In genomic region chr1:40064797-40065492, GRCh38 we compare ENCODE assay signal across 8 cellular contexts. TPM values are rescaled to one million over a fixed set of nuclear protein-coding genes. Genes with fewer than 3 reads are reported as not detected.
DNase-seq lines count a peak whose midpoint lies in the region; ATAC-seq, FAIRE-seq and TF ChIP-seq lines count a peak whose summit lies in the region.

No MANE protein-coding gene starts in this region.

- H2AFZ ChIP-seq in OCI-LY7 (ENCODE audit: low read length), result no peak overlapping the region

- no peak for FAIRE-seq in D721Med (lab: Jason Lieb, UNC)

- H4K20me1 ChIP-seq in OCI-LY7 (ENCODE audit: insufficient read depth, low read length), result peaks cover 4% of the 10 kb centered on the region; the same call in 1 of the 2 replicates

- H3K9me3 ChIP-seq in OCI-LY7 (ENCODE audit: low read length) (no peaks in the 10 kb centered on the region), thyroid gland (no peaks in the 10 kb centered on the region)

- CTCF ChIA-PET in OCI-LY7 (lab: Charles Lee; ENCODE audit: unreplicated experiment), result no interaction called here

- H3K36me3 ChIP-seq in OCI-LY7 (ENCODE audit: insufficient read depth, low read length), result peaks cover 95% of the 10 kb centered on the region
- H3K36me3 ChIP-seq in thyroid gland, result peaks cover 72 to 76% of the 10 kb centered on the region in 2 donors

- intact Hi-C loops in OCI-LY7 (cut with micrococcal nuclease; ENCODE audit: unreplicated experiment), result loop anchor here (1.0 kb wide), 1 partner anchor 25 kb away; the partner anchor contains the start of gene CAP1
- intact Hi-C loops in thyroid gland (cut with DNase I), result no loop called here

- POLR2A ChIA-PET in OCI-LY7 (lab: Charles Lee), result interaction anchor here (1.0 to 6.6 kb wide), 3 partner anchors 11 to 26 kb away, joined by 3 to 54 read pairs (median 3); partner anchors contain the start of gene CAP1

- DNase-seq in OCI-LY7 (ENCODE audit: low spot score) (peak; percentile 86), medulla oblongata (ENCODE audit: extremely low spot score) (peak; percentile 75), NCI-H69 (lab: John Stamatoyannopoulos, UW) (no peak), D721Med (ENCODE audit: insufficient read length, low spot score) (no peak), thyroid gland (no peak)
- DNase-seq in activated T-cell treated with anti-CD3 and anti-CD28 coated beads, Interleukin-2, amount 50 U/mL, for 48 hours, result no peak

- no peak for TF ChIP-seq POLR2A in thyroid gland (IDR thresholded peaks at IDR 0.05)

- peaks cover 65% of the 10 kb centered on the region for H3K4me1 ChIP-seq in OCI-LY7 (ENCODE audit: insufficient read depth, low read length, poor library complexity, severe bottlenecking)
- H3K4me1 ChIP-seq in thyroid gland, result peaks cover 1 to 14% of the 10 kb centered on the region in 2 donors

- H3K9me2 ChIP-seq in OCI-LY7 (ENCODE audit: insufficient read depth, low read length), result no peaks in the 10 kb centered on the region

- H3K79me2 ChIP-seq in OCI-LY7 (ENCODE audit: insufficient read depth, low read depth, low read length), result peaks cover 26% of the 10 kb centered on the region; the same call in 1 of the 2 replicates

- H3K4me3 ChIP-seq in OCI-LY7 (ENCODE audit: low read depth, low read length, poor library complexity, severe bottlenecking) (peak overlapping the region; percentile 30), thyroid gland (replicated peaks in 1 of 3) (no peak overlapping the region)

- BruUV-seq in OCI-LY7 (replicated peaks; lab: Mats Ljungman, UMichigan), result no TSS peak

- H3K27ac ChIP-seq in OCI-LY7 (ENCODE audit: low read depth, low read length, poor library complexity, severe bottlenecking), result peak overlapping the region; percentile 90
- no peak overlapping the region for H3K27ac ChIP-seq in thyroid gland

- peak overlapping the region; percentile 59 for H3K4me2 ChIP-seq in OCI-LY7 (ENCODE audit: low read length)

- no peaks in the 10 kb centered on the region for H3K27me3 ChIP-seq in thyroid gland

- WGBS in thyroid gland, 2 donors, result 93 to 94% methylated on average over 2 of the region's 2 CpGs

- ATAC-seq in GM18867 (IDR thresholded peaks at IDR 0.05; ENCODE audit: unreplicated experiment), result peak; percentile 69
- ATAC-seq in HG02678 (IDR thresholded peaks at IDR 0.05; ENCODE audit: unreplicated experiment), result peak; percentile 80

- TF ChIP-seq CTCF in OCI-LY7 (conservative IDR thresholded peaks at IDR 0.05; ENCODE audit: low read length) (no peak), D721Med (IDR thresholded peaks at IDR 0.05; ENCODE audit: insufficient read depth, missing control alignments) (no peak), thyroid gland (IDR thresholded peaks at IDR 0.05) (no peak)

RNA-seq across cellular contexts. Expression of gene CAP1, which starts 24.4 kb away (rescaled TPM):
- 184 and 193 TPM in 2 replicates for total RNA-seq in OCI-LY7 (2014; rRNA removed; shearing (Covaris generic))
- 276 and 296 TPM in 2 replicates for total RNA-seq in OCI-LY7 (2022)
- total RNA-seq in thyroid gland, result 100 to 1,000 TPM; 204 to 247 (median 227) TPM

RNA-seq across cellular contexts. Expression of gene PPT1, which starts 32.1 kb away (rescaled TPM):
- total RNA-seq in OCI-LY7 (2014; rRNA removed; shearing (Covaris generic)), result 49.7 and 55.9 TPM in 2 replicates
- total RNA-seq in OCI-LY7 (2022), result 66.5 and 75.4 TPM in 2 replicates
- 10 to 100 TPM; 58.1 to 77.7 (median 64.2) TPM for total RNA-seq in thyroid gland

Comparison
In these comparisons a context has a peak if more than half of its experiments do, and no peak if none do; other contexts are left out.
1. DNase-seq: peak in OCI-LY7 (single experiment) and medulla oblongata (single experiment); none in NCI-H69 (single experiment), D721Med (single experiment), thyroid gland (0 of 2) and activated T-cell treated with anti-CD3 and anti-CD28 coated beads, Interleukin-2, amount 50 U/mL, for 48 hours (0 of 2).